In genomic region chrX:96685205-96686099, GRCh38 we compare ENCODE assay signal across 8 cellular contexts. TPM values are rescaled to one million over a fixed set of nuclear protein-coding genes. Genes with fewer than 3 reads are reported as not detected.
DNase-seq lines count a peak whose midpoint lies in the region; ATAC-seq lines count a peak whose summit lies in the region.

No MANE protein-coding gene starts in this region.

- H3K27me3 ChIP-seq in MG63, result no peaks in the 10 kb centered on the region
- H3K27me3 ChIP-seq in esophagus (ENCODE audit: control insufficient read depth in 1 of 2, insufficient read depth in 2 of 2, low read length in 2 of 2), result no peaks in the 10 kb centered on the region
- no peaks in the 10 kb centered on the region for H3K27me3 ChIP-seq in naive thymus-derived CD4-positive, alpha-beta T cell (ENCODE audit: control insufficient read depth in 2 of 2, insufficient read depth in 2 of 2, low read length in 2 of 2)

- H3K9me3 ChIP-seq in ES-I3 (ENCODE audit: control insufficient read depth, insufficient read depth, low read length) (no peaks in the 10 kb centered on the region), MG63 (no peaks in the 10 kb centered on the region), esophagus (ENCODE audit: control insufficient read depth in 2 of 2, insufficient read depth in 1 of 2, low read depth in 1 of 2, low read length in 1 of 2) (no peaks in the 10 kb centered on the region)
- H3K9me3 ChIP-seq in naive thymus-derived CD4-positive, alpha-beta T cell (ENCODE audit: control insufficient read depth in 2 of 3, low read length in 3 of 3), result no peaks in the 10 kb centered on the region

- H3K27ac ChIP-seq in esophagus (ENCODE audit: low read depth in 2 of 2, low read length in 1 of 2) (peak overlapping the region; percentile 75 to 86), substantia nigra (ENCODE audit: low read depth, low read length, poor library complexity, severe bottlenecking) (peak overlapping the region; percentile 38)
- peak overlapping the region; percentile 65 for H3K27ac ChIP-seq in naive thymus-derived CD4-positive, alpha-beta T cell (ENCODE audit: low read depth, low read length)

- POLR2A ChIA-PET in naive thymus-derived CD4-positive, alpha-beta T cell (lab: Charles Lee), result no interaction called here

- ATAC-seq in naive thymus-derived CD4-positive, alpha-beta T cell, result peak; percentile 54
- no peak for ATAC-seq in GM18858 (IDR thresholded peaks at IDR 0.05; ENCODE audit: unreplicated experiment)

- WGBS in esophagus, 2 donors, result 1 to 16% methylated on average over 37 to 38 of the region's 38 CpGs

- intact Hi-C loops in naive thymus-derived CD4-positive, alpha-beta T cell (cut with micrococcal nuclease), result loop anchor here (10.0 kb wide), 1 partner anchor 879 kb away; no protein-coding TSS in a partner anchor

- peak overlapping the region; percentile 87 to 98 (median 92) for H3K4me3 Mint-ChIP-seq in naive thymus-derived CD4-positive, alpha-beta T cell

- H3K9ac ChIP-seq in ES-I3 (ENCODE audit: low read depth, low read length), result peak overlapping the region; percentile 93

- CTCF ChIA-PET in naive thymus-derived CD4-positive, alpha-beta T cell (lab: Charles Lee), result no interaction called here

- H3K4me1 Mint-ChIP-seq in naive thymus-derived CD4-positive, alpha-beta T cell, result peaks cover 2 to 43% (median 36%) of the 10 kb centered on the region in 7 donors

- peaks cover 0 to 2% (median 0%) of the 10 kb centered on the region in 5 donors for H3K36me3 Mint-ChIP-seq in naive thymus-derived CD4-positive, alpha-beta T cell

- H3K27me3 Mint-ChIP-seq in naive thymus-derived CD4-positive, alpha-beta T cell, result no peaks in the 10 kb centered on the region

- DNase-seq in H4 (ENCODE audit: low spot score) (peak; percentile 31), MG63 (peak; percentile 62), substantia nigra (lab: John Stamatoyannopoulos, UW) (peak in 22 of 49 donors; percentile 0 to 30 (median 2))
- peak; percentile 5 to 10 (median 8) for DNase-seq in activated CD8-positive, alpha-beta memory T cell treated with anti-CD3 and anti-CD28 coated beads for 48 hours (ENCODE audit: low read depth in 2 of 3, low spot score in 2 of 3)
- DNase-seq in naive thymus-derived CD4-positive, alpha-beta T cell, result peak; percentile 9 to 60 (median 19)

- H3K4me3 ChIP-seq in MG63, result peak overlapping the region; percentile 69
- peak overlapping the region; percentile 58 to 59 for H3K4me3 ChIP-seq in esophagus (ENCODE audit: low read depth in 1 of 2, low read length in 2 of 2)
- peak overlapping the region; percentile 70 for H3K4me3 ChIP-seq in naive thymus-derived CD4-positive, alpha-beta T cell (ENCODE audit: low read length)

- peak overlapping the region; percentile 75 to 97 (median 83) for H3K27ac Mint-ChIP-seq in naive thymus-derived CD4-positive, alpha-beta T cell

- H3K9me3 Mint-ChIP-seq in naive thymus-derived CD4-positive, alpha-beta T cell, result no peaks in the 10 kb centered on the region

- H3K4me1 ChIP-seq in ES-I3 (ENCODE audit: insufficient read depth, low read length) (peaks cover 24% of the 10 kb centered on the region), esophagus (ENCODE audit: control insufficient read depth in 2 of 2, insufficient read depth in 2 of 2, low read length in 1 of 2) (no peaks in the 10 kb centered on the region)
- H3K4me1 ChIP-seq in naive thymus-derived CD4-positive, alpha-beta T cell (ENCODE audit: control insufficient read depth in 2 of 2, insufficient read depth in 2 of 2, low read length in 2 of 2), result peaks cover 5 to 6% of the 10 kb centered on the region in 2 donors

- H3K36me3 ChIP-seq in ES-I3 (ENCODE audit: insufficient read depth, low read length) (no peaks in the 10 kb centered on the region), MG63 (no peaks in the 10 kb centered on the region), esophagus (ENCODE audit: control insufficient read depth in 2 of 2, insufficient read depth in 2 of 2, low read length in 1 of 2) (no peaks in the 10 kb centered on the region)
- peaks cover 0 to 7% (median 0%) of the 10 kb centered on the region in 3 experiments for H3K36me3 ChIP-seq in naive thymus-derived CD4-positive, alpha-beta T cell (ENCODE audit: control insufficient read depth in 2 of 3, insufficient read depth in 3 of 3, low read length in 3 of 3)

RNA-seq across cellular contexts. Expression of gene DIAPH2, which starts 0.8 kb away (rescaled TPM):
- total RNA-seq in H4 (2014; rRNA removed; shearing (Covaris generic)), result 4.1 and 6.3 TPM in 2 replicates
- 8.4 and 10.5 TPM in 2 replicates for total RNA-seq in MG63 (2014; rRNA removed; shearing (Covaris generic); ENCODE audit: low replicate concordance)
- 1 to 10 TPM; 3.6 to 4.5 TPM for polyA plus RNA-seq in esophagus
- 10 to 100 TPM in 2 of 5 experiments, 1 to 10 TPM in 3; 4.3 to 23.9 (median 7.6) TPM for total RNA-seq in naive thymus-derived CD4-positive, alpha-beta T cell
- polyA plus RNA-seq in naive thymus-derived CD4-positive, alpha-beta T cell, result 1 to 10 TPM; 4.2 to 5.2 TPM
